24 cellular contexts compared by ENCODE assay signal in genomic region chr17:57540596-57540995, GRCh38.
A peak's percentile ranks its signal among the peaks of the same experiment; 100 is the strongest.
DNase-seq lines count a peak whose midpoint lies in the region; ATAC-seq and TF ChIP-seq lines count a peak whose summit lies in the region.
"Had no signal": no experiment of that assay in that cellular context is flagged by ENCODE, and none has a peak within 500 bp of the region (broad histone marks: within the 10 kb centered on the region; RNA-seq: fewer than 3 reads in every experiment).

No MANE protein-coding gene starts in this region.

- H3F3A ChIP-seq in OCI-LY1 (ENCODE audit: insufficient read depth, low read length) = no peaks in the 10 kb centered on the region

- peaks cover 0 to 45% (median 0%) of the 10 kb centered on the region in 11 experiments; a peak in 6 of 22 replicates for H3K36me3 ChIP-seq in BLaER1 treated with 17β-estradiol and CSF1 and Interleukin-3, amounts not matched to agents 10 nM and 100 nM
- peaks cover 18% of the 10 kb centered on the region; the same call in 1 of the 2 replicates for H3K36me3 ChIP-seq in OCI-LY1 (ENCODE audit: insufficient read depth, low read length)
- H3K36me3 ChIP-seq in brain microvascular endothelial cell (replicated peaks) = no peaks in the 10 kb centered on the region
- H3K36me3 ChIP-seq in BE2C = no peaks in the 10 kb centered on the region
- H3K36me3 ChIP-seq: cardiac muscle cell, MG63, SJSA1 had no signal

- POLR2A ChIA-PET in CD4-positive, alpha-beta T cell (lab: Charles Lee) = no interaction called here

- intact Hi-C loops in CD4-positive, alpha-beta T cell (cut with DNase I, micrococcal nuclease) = no loop called here

- peak overlapping the region in 7 of 11 experiments; percentile 5 to 96 (median 90); a peak in 12 of 22 replicates for H3K4me2 ChIP-seq in BLaER1 treated with 17β-estradiol and CSF1 and Interleukin-3, amounts not matched to agents 10 nM and 100 nM
- H3K4me2 ChIP-seq in OCI-LY1 (ENCODE audit: low read length) = peak overlapping the region; percentile 2; the same call in 1 of the 2 replicates

- H3K9me2 ChIP-seq in OCI-LY1 (ENCODE audit: low read depth, low read length) = no peaks in the 10 kb centered on the region

- no peak for DNase-seq in brain microvascular endothelial cell
- DNase-seq in neural crest cell (ENCODE audit: low read depth, low spot score) = no peak
- no peak for DNase-seq in CD4-positive, alpha-beta T cell
- DNase-seq in BE2C = no peak
- DNase-seq in HuH-7 (ENCODE audit: low spot score) = no peak
- DNase-seq: activated CD4-positive, alpha-beta T cell treated with anti-CD3 and anti-CD28 coated beads for 4 hours; activated CD8-positive, alpha-beta memory T cell treated with anti-CD3 and anti-CD28 coated beads for 24 hours; activated naive CD4-positive, alpha-beta T cell treated with anti-CD3 and anti-CD28 coated beads, Interleukin-2, amount 10 ng/mL, durations not matched to agents 7 days and 5 days; activated T-cell treated with anti-CD3 and anti-CD28 coated beads, Interleukin-2, amount 50 U/mL, for 4 hours; amygdala; Calu3; dermis blood vessel endothelial cell; H7; IMR-90; MG63; NCI-H1417 treated with DMSO at 0.1 percent for 48 hours; NK-92 treated with Interleukin-12 subunit alpha and Interleukin-12 subunit beta, amount 100 ng/mL, for 24 hours; occipital lobe had no signal

- H3K27me3 Mint-ChIP-seq in neural crest cell (ENCODE audit: low read depth) = no peaks in the 10 kb centered on the region
- H3K27me3 Mint-ChIP-seq in CD4-positive, alpha-beta T cell = no peaks in the 10 kb centered on the region
- H3K27me3 Mint-ChIP-seq: activated naive CD4-positive, alpha-beta T cell treated with anti-CD3 and anti-CD28 coated beads, Interleukin-2, amount 10 ng/mL, durations not matched to agents 7 days and 5 days had no signal

- peak overlapping the region in 1 of 11 experiments; percentile 9; a peak in 1 of 22 replicates for H3K9ac ChIP-seq in BLaER1 treated with 17β-estradiol and CSF1 and Interleukin-3, amounts not matched to agents 10 nM and 100 nM
- peak overlapping the region; percentile 25; the same call in 1 of the 2 replicates for H3K9ac ChIP-seq in OCI-LY1 (ENCODE audit: low read length)

- H3K4me1 Mint-ChIP-seq in neural crest cell = peaks cover 96% of the 10 kb centered on the region
- peaks cover 63% of the 10 kb centered on the region for H3K4me1 Mint-ChIP-seq in CD4-positive, alpha-beta T cell (ENCODE audit: low read depth)

- peak overlapping the region in 4 of 11 experiments; percentile 9 to 43 (median 28); a peak in 4 of 22 replicates for H3K27ac ChIP-seq in BLaER1 treated with 17β-estradiol and CSF1 and Interleukin-3, amounts not matched to agents 10 nM and 100 nM
- H3K27ac ChIP-seq in OCI-LY1 (ENCODE audit: low read depth, low read length, poor library complexity, severe bottlenecking) = peak overlapping the region; percentile 99
- no peak overlapping the region for H3K27ac ChIP-seq in brain microvascular endothelial cell
- no peak overlapping the region for H3K27ac ChIP-seq in CD4-positive, alpha-beta T cell (ENCODE audit: low read depth, low read length)
- H3K27ac ChIP-seq: C4-2B, cardiac muscle cell had no signal

- peak overlapping the region; percentile 16 for H3K4me3 Mint-ChIP-seq in neural crest cell
- no peak overlapping the region for H3K4me3 Mint-ChIP-seq in CD4-positive, alpha-beta T cell
- H3K4me3 Mint-ChIP-seq: activated naive CD4-positive, alpha-beta T cell treated with anti-CD3 and anti-CD28 coated beads, Interleukin-2, amount 10 ng/mL, durations not matched to agents 7 days and 5 days; activated T-cell treated with anti-CD3 and anti-CD28 coated beads, Interleukin-2, amount 50 U/mL, for 4 hours had no signal

- TF ChIP-seq CTCF in OCI-LY1 (IDR thresholded peaks at IDR 0.05; ENCODE audit: low read length) = no peak
- peak; percentile 35 for TF ChIP-seq CTCF in brain microvascular endothelial cell (IDR thresholded peaks at IDR 0.05; ENCODE audit: low read depth, low read length, missing control alignments)
- TF ChIP-seq CTCF in neural crest cell (conservative IDR thresholded peaks at IDR 0.05) = no peak
- TF ChIP-seq CTCF in CD4-positive, alpha-beta T cell (IDR thresholded peaks at IDR 0.05) = no peak
- no peak for TF ChIP-seq CTCF in BE2C (IDR thresholded peaks at IDR 0.05; ENCODE audit: low read depth, low read length)

- no peak overlapping the region for H2AFZ ChIP-seq in OCI-LY1 (ENCODE audit: low read length)

- 0 out of 22 replicates have a peak, but pooled peaks cover 0 to 6% (median 0%) of the 10 kb centered on the region in 11 experiments for H3K9me3 ChIP-seq in BLaER1 treated with 17β-estradiol and CSF1 and Interleukin-3, amounts not matched to agents 10 nM and 100 nM (replicated peaks in 1 of 11)
- no peaks in the 10 kb centered on the region for H3K9me3 ChIP-seq in OCI-LY1 (ENCODE audit: low read length)
- no peaks in the 10 kb centered on the region for H3K9me3 ChIP-seq in CD4-positive, alpha-beta T cell (ENCODE audit: control insufficient read depth, low read length)
- no peaks in the 10 kb centered on the region for H3K9me3 ChIP-seq in BE2C
- H3K9me3 ChIP-seq: MG63, SJSA1 had no signal

- in situ Hi-C loops in brain microvascular endothelial cell (cut with HindIII; ENCODE audit: low pct_ligation_motif_present, low sequenced_read_pairs) = no loop called here

- H3K4me1 ChIP-seq in BLaER1 treated with 17β-estradiol and CSF1 and Interleukin-3, amounts not matched to agents 10 nM and 100 nM = peaks cover 19 to 100% (median 97%) of the 10 kb centered on the region in 10 experiments
- H3K4me1 ChIP-seq in OCI-LY1 (ENCODE audit: insufficient read depth, low read length, severe bottlenecking) (peaks cover 97% of the 10 kb centered on the region), BE2C (peaks cover 82% of the 10 kb centered on the region)

- no peaks in the 10 kb centered on the region for H3K27me3 ChIP-seq in BLaER1 treated with 17β-estradiol and CSF1 and Interleukin-3, amounts not matched to agents 10 nM and 100 nM
- H3K27me3 ChIP-seq in OCI-LY1 (ENCODE audit: insufficient read depth, low read length) (no peaks in the 10 kb centered on the region), brain microvascular endothelial cell (replicated peaks) (no peaks in the 10 kb centered on the region), BE2C (no peaks in the 10 kb centered on the region)
- H3K27me3 ChIP-seq in CD4-positive, alpha-beta T cell (ENCODE audit: control insufficient read depth, insufficient read depth, low read length) = no peaks in the 10 kb centered on the region
- H3K27me3 ChIP-seq: cardiac muscle cell, MG63, SJSA1 had no signal

- ATAC-seq in CD4-positive, alpha-beta T cell (ENCODE audit: poor library complexity) = no peak
- ATAC-seq in GM18505 (IDR thresholded peaks at IDR 0.05; ENCODE audit: unreplicated experiment) = no peak
- ATAC-seq: activated T-cell treated with anti-CD3 and anti-CD28 coated beads, Interleukin-2, amount 50 U/mL, for 4 hours had no signal

- no peaks in the 10 kb centered on the region; a peak in 2 of 22 replicates for H4K20me1 ChIP-seq in BLaER1 treated with 17β-estradiol and CSF1 and Interleukin-3, amounts not matched to agents 10 nM and 100 nM
- H4K20me1 ChIP-seq in OCI-LY1 (ENCODE audit: insufficient read depth, low read length) = no peaks in the 10 kb centered on the region

- no peak overlapping the region for H3K4me3 ChIP-seq in BLaER1 treated with 17β-estradiol and CSF1 and Interleukin-3, amounts not matched to agents 10 nM and 100 nM
- H3K4me3 ChIP-seq in OCI-LY1 (ENCODE audit: low read depth, low read length, poor library complexity, severe bottlenecking) = no peak overlapping the region
- H3K4me3 ChIP-seq in brain microvascular endothelial cell (ENCODE audit: low read depth, low read length) = no peak overlapping the region
- no peak overlapping the region for H3K4me3 ChIP-seq in BE2C (ENCODE audit: low read depth, low read length)
- H3K4me3 ChIP-seq: cardiac muscle cell, MG63, SJSA1 had no signal

- no peaks in the 10 kb centered on the region for H3K79me2 ChIP-seq in OCI-LY1 (ENCODE audit: insufficient read depth, low read length)

- no peaks in the 10 kb centered on the region for H3K9me3 Mint-ChIP-seq in neural crest cell
- no peaks in the 10 kb centered on the region for H3K9me3 Mint-ChIP-seq in CD4-positive, alpha-beta T cell
- H3K9me3 Mint-ChIP-seq: activated naive CD4-positive, alpha-beta T cell treated with anti-CD3 and anti-CD28 coated beads, Interleukin-2, amount 10 ng/mL, durations not matched to agents 7 days and 5 days; activated T-cell treated with anti-CD3 and anti-CD28 coated beads, Interleukin-2, amount 50 U/mL, for 4 hours had no signal

- no peak for TF ChIP-seq POLR2A in GM18505 (IDR thresholded peaks at IDR 0.05; ENCODE audit: borderline replicate concordance, extremely low read depth, insufficient read depth, insufficient read length)

- H3K27ac Mint-ChIP-seq in neural crest cell (ENCODE audit: unreplicated experiment) = peak overlapping the region; percentile 7
- H3K27ac Mint-ChIP-seq in CD4-positive, alpha-beta T cell = no peak overlapping the region
- H3K27ac Mint-ChIP-seq: activated naive CD4-positive, alpha-beta T cell treated with anti-CD3 and anti-CD28 coated beads, Interleukin-2, amount 10 ng/mL, durations not matched to agents 7 days and 5 days had no signal

- H3K36me3 Mint-ChIP-seq in neural crest cell (ENCODE audit: low read depth) = no peaks in the 10 kb centered on the region
- no peaks in the 10 kb centered on the region for H3K36me3 Mint-ChIP-seq in CD4-positive, alpha-beta T cell (ENCODE audit: low read depth)
- H3K36me3 Mint-ChIP-seq: activated naive CD4-positive, alpha-beta T cell treated with anti-CD3 and anti-CD28 coated beads, Interleukin-2, amount 10 ng/mL, durations not matched to agents 7 days and 5 days had no signal

- CTCF ChIA-PET in CD4-positive, alpha-beta T cell (lab: Charles Lee) = no interaction called here
